In the genomic region with DNA sequence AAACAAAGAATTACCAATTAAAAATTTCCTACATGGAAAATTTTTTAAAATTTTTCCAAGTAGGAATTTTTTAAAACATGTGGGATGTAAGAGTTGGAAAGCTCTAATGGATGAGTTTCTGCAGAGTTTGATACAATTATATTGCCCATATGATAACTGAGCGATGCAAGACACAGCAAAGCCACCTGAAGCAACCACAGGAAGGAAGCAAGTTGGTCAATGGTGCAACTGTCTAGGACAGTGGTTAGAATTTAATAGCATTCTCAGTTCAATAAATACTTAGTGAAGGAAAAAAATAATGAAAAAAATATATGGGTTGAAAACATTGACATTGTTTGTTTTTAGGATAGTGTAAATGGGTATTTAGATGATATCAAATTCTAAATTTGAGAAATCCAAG, we compare ENCODE assay signal across 19 cellular contexts.
"Had no signal": no experiment of that assay in that cellular context is flagged by ENCODE, and none has a peak within 500 bp of the region (broad histone marks: within the 10 kb centered on the region; RNA-seq: fewer than 3 reads in every experiment).

No MANE protein-coding gene starts in this region.

- H3K36me3 ChIP-seq: brain microvascular endothelial cell, esophagus squamous epithelium, left lung, tibial artery, uterus had no signal

- H3K27ac Mint-ChIP-seq: activated naive CD8-positive, alpha-beta T cell treated with anti-CD3 and anti-CD28 coated beads for 36 hours; naive B cell; stimulated activated memory B cell treated with anti-CD40 and anti-IgM and Interleukin-4, amounts not matched to agents 10 μg/mL and 1 μg/mL and 100 μg/mL, for 72 hours had no signal

- H3K4me1 ChIP-seq: esophagus squamous epithelium, left lung, tibial artery, uterus had no signal

- H3K4me3 Mint-ChIP-seq: activated naive CD8-positive, alpha-beta T cell treated with anti-CD3 and anti-CD28 coated beads for 36 hours; central memory CD8-positive, alpha-beta T cell; stimulated activated memory B cell treated with anti-CD40 and anti-IgM and Interleukin-4, amounts not matched to agents 10 μg/mL and 1 μg/mL and 100 μg/mL, for 72 hours had no signal

- H3K9me3 ChIP-seq: esophagus squamous epithelium, left lung, tibial artery, uterus had no signal

- H3K36me3 Mint-ChIP-seq: naive B cell had no signal

- H3K27me3 Mint-ChIP-seq: activated naive CD8-positive, alpha-beta T cell treated with anti-CD3 and anti-CD28 coated beads for 36 hours; central memory CD8-positive, alpha-beta T cell; naive B cell; stimulated activated memory B cell treated with anti-CD40 and anti-IgM and Interleukin-4, amounts not matched to agents 10 μg/mL and 1 μg/mL and 100 μg/mL, for 72 hours had no signal

- H3K4me1 Mint-ChIP-seq: activated naive CD8-positive, alpha-beta T cell treated with anti-CD3 and anti-CD28 coated beads for 36 hours; central memory CD8-positive, alpha-beta T cell; stimulated activated memory B cell treated with anti-CD40 and anti-IgM and Interleukin-4, amounts not matched to agents 10 μg/mL and 1 μg/mL and 100 μg/mL, for 72 hours had no signal

- H3K27ac ChIP-seq: brain microvascular endothelial cell, esophagus squamous epithelium, left lung, tibial artery, uterus had no signal

- H3K27me3 ChIP-seq: brain microvascular endothelial cell, esophagus squamous epithelium, left lung, tibial artery, uterus had no signal

- H3K4me3 ChIP-seq: esophagus squamous epithelium, left lung, tibial artery, uterus had no signal

- H3K9me3 Mint-ChIP-seq: activated naive CD8-positive, alpha-beta T cell treated with anti-CD3 and anti-CD28 coated beads for 36 hours; central memory CD8-positive, alpha-beta T cell; naive B cell; stimulated activated memory B cell treated with anti-CD40 and anti-IgM and Interleukin-4, amounts not matched to agents 10 μg/mL and 1 μg/mL and 100 μg/mL, for 72 hours had no signal

- ATAC-seq: activated CD4-positive, CD25-positive, alpha-beta regulatory T cell treated with anti-CD3 and anti-CD28 coated beads, Interleukin-2, amount 50 U/mL, for 24 hours; left lung; stimulated activated memory B cell treated with anti-CD40 and anti-IgM and Interleukin-4, amounts not matched to agents 10 μg/mL and 1 μg/mL and 100 μg/mL, for 72 hours had no signal

- DNase-seq: activated CD4-positive, alpha-beta T cell treated with anti-CD3 and anti-CD28 coated beads, Interleukin-2, amount 50 U/mL, for 1 hour; activated CD8-positive, alpha-beta memory T cell treated with anti-CD3 and anti-CD28 coated beads for 24 hours; activated naive CD8-positive, alpha-beta T cell treated with anti-CD3 and anti-CD28 coated beads for 36 hours; anterior cingulate cortex; brain microvascular endothelial cell; cortex of kidney; effector CD8-positive, alpha-beta T cell; esophagus squamous epithelium; hippocampal formation; kidney; left lung; mammary epithelial cell; naive B cell; stimulated activated CD4-positive, alpha-beta T cell treated with anti-CD3 and anti-CD28 coated beads, Interleukin-2, amount 100 ng/mL, for 48 hours; tibial artery; uterus had no signal
